8 cellular contexts compared by ENCODE assay signal in genomic region chr2:70964596-70965386, GRCh38. TPM values are rescaled to one million over a fixed set of nuclear protein-coding genes. Genes with fewer than 3 reads are reported as not detected.
DNase-seq lines count a peak whose midpoint lies in the region; ATAC-seq and TF ChIP-seq lines count a peak whose summit lies in the region.

No MANE protein-coding gene starts in this region.

- peak; percentile 91 for TF ChIP-seq CTCF in GM12874 (IDR thresholded peaks at IDR 0.05; ENCODE audit: insufficient read depth, low read depth, low read length)
- peak in 3 of 4 experiments; percentile 69 to 91 (median 79) for TF ChIP-seq CTCF in gastroesophageal sphincter (IDR thresholded peaks at IDR 0.05)
- TF ChIP-seq CTCF in omental fat pad (IDR thresholded peaks at IDR 0.05), result peak in 1 of 3 donors; percentile 63
- TF ChIP-seq CTCF in suprapubic skin (IDR thresholded peaks at IDR 0.05), result peak; percentile 50 to 86

- DNase-seq in OCI-M1 (lab: John Stamatoyannopoulos, UW) (peak; percentile 73), activated gamma-delta T cell treated with Interleukin-2 at 50 U/mL for 16 hours (peak; percentile 80), omental fat pad (ENCODE audit: low spot score) (peak; percentile 55), suprapubic skin (ENCODE audit: low spot score in 2 of 2) (peak; percentile 84 to 86)

- TF ChIP-seq POLR2A in gastroesophageal sphincter (IDR thresholded peaks at IDR 0.05) (no peak), suprapubic skin (IDR thresholded peaks at IDR 0.05) (no peak)

- no peaks in the 10 kb centered on the region for H3K36me3 ChIP-seq in gastroesophageal sphincter
- H3K36me3 ChIP-seq in suprapubic skin, result no peaks in the 10 kb centered on the region

- peaks cover 0 to 13% (median 0%) of the 10 kb centered on the region in 3 donors for H3K4me1 ChIP-seq in gastroesophageal sphincter
- peaks cover 8% of the 10 kb centered on the region for H3K4me1 ChIP-seq in suprapubic skin

- H3K27ac ChIP-seq in gastroesophageal sphincter (no peak overlapping the region), suprapubic skin (no peak overlapping the region)

- ATAC-seq in HG02840 (IDR thresholded peaks at IDR 0.05; ENCODE audit: low FRiP score, unreplicated experiment), result peak; percentile 58
- peak; percentile 89 for ATAC-seq in gastroesophageal sphincter
- ATAC-seq in omental fat pad (ENCODE audit: low FRiP score), result peak; percentile 75
- ATAC-seq in HG03025 (IDR thresholded peaks at IDR 0.05; ENCODE audit: low FRiP score, unreplicated experiment), result no peak

- peak overlapping the region; percentile 26 to 54 for H3K4me3 ChIP-seq in gastroesophageal sphincter
- H3K4me3 ChIP-seq in suprapubic skin, result peak overlapping the region; percentile 51

- no peaks in the 10 kb centered on the region for H3K9me3 ChIP-seq in gastroesophageal sphincter
- no peaks in the 10 kb centered on the region for H3K9me3 ChIP-seq in suprapubic skin

- 0% methylated on average over 3 to 8 of the region's 59 CpGs for WGBS in gastroesophageal sphincter (ENCODE audit: low coverage in 1 of 2), 2 donors
- WGBS in suprapubic skin, result 8% methylated on average over 33 of the region's 59 CpGs

- TF ChIP-seq EP300 in gastroesophageal sphincter (IDR thresholded peaks at IDR 0.05), result no peak
- TF ChIP-seq EP300 in suprapubic skin (IDR thresholded peaks at IDR 0.05), result no peak

- peaks cover 63% of the 10 kb centered on the region for H3K27me3 ChIP-seq in gastroesophageal sphincter
- H3K27me3 ChIP-seq in suprapubic skin, result peaks cover 35% of the 10 kb centered on the region

RNA-seq across cellular contexts. Expression of gene ANKRD53, which starts 13.6 kb away (rescaled TPM):
- total RNA-seq in gastroesophageal sphincter (1 to 10 TPM in 2 of 4 donors, under 1 TPM in 2; 0.27 to 2.8 (median 0.97) TPM), omental fat pad (10 to 100 TPM in 2 of 4 donors, 1 to 10 TPM in 2; 6.2 to 16.8 (median 10.0) TPM), suprapubic skin (1 to 10 TPM in 2 of 4 donors, not detected in 2; 2.9 to 5.5 TPM)

RNA-seq across cellular contexts. Expression of gene ATP6V1B1, which starts 29.1 kb away (rescaled TPM):
- total RNA-seq in gastroesophageal sphincter, result under 1 TPM in 1 of 4 donors, not detected in 3; 0.46 TPM
- 1 to 10 TPM in 2 of 4 donors, not detected in 2; 3.6 to 7.1 TPM for total RNA-seq in omental fat pad
- 10 to 100 TPM; 22.7 to 66.9 (median 39.5) TPM for total RNA-seq in suprapubic skin

RNA-seq across cellular contexts. Expression of gene TEX261, which starts 29.9 kb away (rescaled TPM):
- total RNA-seq in gastroesophageal sphincter, result 10 to 100 TPM; 24.6 to 41.0 (median 34.9) TPM
- 10 to 100 TPM; 33.6 to 63.0 (median 41.1) TPM for total RNA-seq in omental fat pad
- total RNA-seq in suprapubic skin, result 10 to 100 TPM; 19.7 to 31.0 (median 26.8) TPM
